In genomic region chr19:45340232-45340898, GRCh38 we compare ENCODE assay signal across 8 cellular contexts. TPM values are rescaled to one million over a fixed set of nuclear protein-coding genes. Genes with fewer than 3 reads are reported as not detected.
A peak's percentile ranks its signal among the peaks of the same experiment; 100 is the strongest.
DNase-seq lines count a peak whose midpoint lies in the region; ATAC-seq, FAIRE-seq and TF ChIP-seq lines count a peak whose summit lies in the region.

TSS of gene KLC3 (plus strand) at chr19:45340750. CDS start at chr19:45345542, 4,792 bp downstream.

- H3K27me3 ChIP-seq in Peyer's patch (peaks cover 3 to 7% of the 10 kb centered on the region in 2 donors), K562 (ENCODE audit: control insufficient read depth in 2 of 2, insufficient read depth in 2 of 2, low read length in 2 of 2) (peaks cover 8 to 13% of the 10 kb centered on the region in 2 experiments; a peak in 3 of 5 replicates), lower lobe of right lung (ENCODE audit: low read depth) (peaks cover 24% of the 10 kb centered on the region), upper lobe of left lung (peaks cover 0 to 9% (median 8%) of the 10 kb centered on the region in 4 donors)

- TF ChIP-seq EP300 in K562 (IDR thresholded peaks at IDR 0.05; ENCODE audit: low read length) (no peak), upper lobe of left lung (IDR thresholded peaks at IDR 0.05) (no peak)

- peak within 1 kb of the TSS in 3 of 4 donors; percentile 26 to 43 (median 40) for H3K4me3 ChIP-seq in Peyer's patch
- peak within 1 kb of the TSS; percentile 42 for H3K4me3 ChIP-seq in K562
- peak within 1 kb of the TSS; percentile 45 for H3K4me3 ChIP-seq in lower lobe of right lung
- H3K4me3 ChIP-seq in upper lobe of left lung = peak within 1 kb of the TSS in 3 of 4 donors; percentile 45 to 54 (median 52)

- H3K4me1 ChIP-seq in Peyer's patch = peaks cover 0 to 9% (median 4%) of the 10 kb centered on the region in 4 donors
- H3K4me1 ChIP-seq in K562 (replicated peaks in 1 of 2; ENCODE audit: control insufficient read depth in 2 of 2, insufficient read depth in 2 of 2, low read length in 2 of 2) = peaks cover 7 to 37% of the 10 kb centered on the region in 2 experiments; a peak in 4 of 5 replicates
- H3K4me1 ChIP-seq in lower lobe of right lung = peaks cover 5% of the 10 kb centered on the region
- H3K4me1 ChIP-seq in upper lobe of left lung = peaks cover 8 to 16% (median 12%) of the 10 kb centered on the region in 4 donors

- peak; percentile 84 for ATAC-seq in K562
- ATAC-seq in lower lobe of right lung = peak; percentile 85 to 91
- ATAC-seq in upper lobe of left lung (ENCODE audit: low FRiP score in 2 of 2) = peak; percentile 38 to 54
- no peak for ATAC-seq in GM21529 (IDR thresholded peaks at IDR 0.05; ENCODE audit: unreplicated experiment)

- WGBS in K562 (ENCODE audit: insufficient coverage, low coverage, missing lambda C conversion rate) = 6% methylated on average over 38 of the region's 50 CpGs
- 53 to 59% methylated on average over 8 to 10 of the region's 50 CpGs for WGBS in upper lobe of left lung, 2 donors

- no peak for FAIRE-seq in K562 (lab: Jason Lieb, UNC)

- no peaks in the 10 kb centered on the region for H4K20me1 ChIP-seq in K562 (replicated peaks; ENCODE audit: control insufficient read depth, insufficient read depth, low read length)

- H3K9ac ChIP-seq in K562 (ENCODE audit: insufficient read depth in 1 of 2, low read depth in 2 of 2, low read length in 2 of 2) = peak within 1 kb of the TSS in 1 of 2 experiments; percentile 66; a peak in 3 of 4 replicates

- no peak within 1 kb of the TSS for H3K27ac ChIP-seq in Peyer's patch
- no peak within 1 kb of the TSS for H3K27ac ChIP-seq in K562 (ENCODE audit: extremely low read depth, low read depth, low read length)
- H3K27ac ChIP-seq in lower lobe of right lung = no peak within 1 kb of the TSS
- no peak within 1 kb of the TSS for H3K27ac ChIP-seq in upper lobe of left lung

- TF ChIP-seq CTCF in Peyer's patch (IDR thresholded peaks at IDR 0.05) (no peak), K562 (IDR thresholded peaks at IDR 0.05 in 2 of 3, conservative IDR thresholded peaks at IDR 0.05 in 1 of 3; ENCODE audit: insufficient read depth in 2 of 3, low read depth in 1 of 3, low read length in 3 of 3) (no peak), lower lobe of right lung (IDR thresholded peaks at IDR 0.05) (no peak), upper lobe of left lung (IDR thresholded peaks at IDR 0.05) (no peak)

- BruUV-seq in K562 (replicated peaks; lab: Mats Ljungman, UMichigan) = no TSS peak

- DNase-seq in GM19240 (ENCODE audit: insufficient read length, low spot score) (peak; percentile 43), Peyer's patch (peak in 2 of 3 donors; percentile 54 to 76), K562 (ENCODE audit: extremely low read depth in 1 of 4, low spot score in 3 of 4) (peak; percentile 71 to 96 (median 92)), lower lobe of right lung (peak; percentile 59), upper lobe of left lung (peak; percentile 60 to 92), NCI-H1694 (lab: John Stamatoyannopoulos, UW) (no peak), A172 (ENCODE audit: low spot score) (no peak)

- H3K9me1 ChIP-seq in K562 (ENCODE audit: control insufficient read depth, insufficient read depth, low read length) = no peaks in the 10 kb centered on the region

- intact Hi-C loops in K562 (cut with micrococcal nuclease) (no loop called here), lower lobe of right lung (cut with DNase I) (no loop called here)

- no peaks in the 10 kb centered on the region for H3K79me2 ChIP-seq in K562 (ENCODE audit: control insufficient read depth, insufficient read depth, low read length)

- POLR2A ChIA-PET in K562 (lab: Yijun Ruan, JAX) = interaction anchor here (1.4 kb wide), 1 partner anchor 139 kb away, joined by 3 read pairs; no protein-coding TSS in a partner anchor

- peak within 1 kb of the TSS; percentile 69 for H3K4me2 ChIP-seq in K562 (ENCODE audit: insufficient read depth, low read length)

- H2AFZ ChIP-seq in K562 (ENCODE audit: low read depth, low read length) = peak within 1 kb of the TSS; percentile 56

- in situ Hi-C loops in K562 (cut with MboI) = no loop called here

- CTCF ChIA-PET in K562 (lab: Yijun Ruan, JAX; ENCODE audit: low intra/inter-chr PET ratio) = interaction anchor here (0.7 kb wide), 1 partner anchor 260 kb away, joined by 4 read pairs; no protein-coding TSS in a partner anchor

- TF ChIP-seq POLR2A in Peyer's patch (IDR thresholded peaks at IDR 0.05) (no peak), K562 (conservative IDR thresholded peaks at IDR 0.05) (no peak), upper lobe of left lung (IDR thresholded peaks at IDR 0.05) (no peak)

- no peak for TF ChIP-seq RAD21 in K562 (CRISPR knock-in tag; conservative IDR thresholded peaks at IDR 0.05 in 1 of 2, IDR thresholded peaks at IDR 0.05 in 1 of 2)

- no peaks in the 10 kb centered on the region for H3K9me3 ChIP-seq in Peyer's patch
- no peaks in the 10 kb centered on the region for H3K9me3 ChIP-seq in K562 (replicated peaks; ENCODE audit: control insufficient read depth, insufficient read depth, low read depth, low read length)
- no peaks in the 10 kb centered on the region for H3K9me3 ChIP-seq in lower lobe of right lung
- no peaks in the 10 kb centered on the region for H3K9me3 ChIP-seq in upper lobe of left lung

- H3K36me3 ChIP-seq in Peyer's patch = no peaks in the 10 kb centered on the region
- H3K36me3 ChIP-seq in K562 (ENCODE audit: control insufficient read depth, insufficient read depth, low read length) = no peaks in the 10 kb centered on the region
- no peaks in the 10 kb centered on the region for H3K36me3 ChIP-seq in lower lobe of right lung
- no peaks in the 10 kb centered on the region for H3K36me3 ChIP-seq in upper lobe of left lung

TF ChIP-seq in K562, 482 proteins besides CTCF, POLR2A, EP300 and RAD21 (continues in another document):
- TF ChIP-seq BHLHE40 (IDR thresholded peaks at IDR 0.05; ENCODE audit: low read length) = peak; percentile 76
- TF ChIP-seq KLF13 (tag; IDR thresholded peaks at IDR 0.05; ENCODE audit: borderline replicate concordance, low read depth) = peak; percentile 36; the same call in 1 of the 2 replicates
- 0 out of 2 replicates have a peak, but pooled peaks have one; percentile 45 for TF ChIP-seq GATA2 (CRISPR knock-in tag; IDR thresholded peaks at IDR 0.05)
- TF ChIP-seq RBM15 (IDR thresholded peaks at IDR 0.05; ENCODE audit: insufficient read depth, low read length) = no peak
- TF ChIP-seq SRSF3 (IDR thresholded peaks at IDR 0.05; ENCODE audit: insufficient read depth, low read length) = no peak
- TF ChIP-seq FOXP4 (CRISPR knock-in tag; IDR thresholded peaks at IDR 0.05; ENCODE audit: borderline replicate concordance) = no peak
- no peak for TF ChIP-seq NBN (IDR thresholded peaks at IDR 0.05; ENCODE audit: low read depth)
- no peak for TF ChIP-seq BRD4 (IDR thresholded peaks at IDR 0.05)
- TF ChIP-seq SRSF1 (IDR thresholded peaks at IDR 0.05; ENCODE audit: low read depth, low read length) = no peak
- no peak for TF ChIP-seq PPARD (CRISPR knock-in tag; IDR thresholded peaks at IDR 0.05)
- TF ChIP-seq SAFB (IDR thresholded peaks at IDR 0.05; ENCODE audit: borderline replicate concordance, low read depth, low read length) = peak; percentile 46; the same call in 1 of the 2 replicates
- TF ChIP-seq MEF2D (tag; conservative IDR thresholded peaks at IDR 0.05; ENCODE audit: low read depth) = no peak
- no peak for TF ChIP-seq THRAP3 (IDR thresholded peaks at IDR 0.05; ENCODE audit: borderline replicate concordance)
- peak in 2 of 3 experiments; percentile 5 to 14 for TF ChIP-seq YY1 (IDR thresholded peaks at IDR 0.05; ENCODE audit: borderline replicate concordance in 1 of 3, control insufficient read depth in 1 of 3, extremely low read depth in 1 of 3, insufficient read depth in 3 of 3, insufficient read length in 1 of 3, insufficient replicate concordance in 2 of 3, low read depth in 1 of 3, low read length in 2 of 3)
- peak; percentile 73 for TF ChIP-seq BCOR (IDR thresholded peaks at IDR 0.05)

RNA-seq across cellular contexts. Expression of gene KLC3, which starts in this region (rescaled TPM):
- total RNA-seq in Peyer's patch (not detected), K562 (2014; rRNA removed) (1.2 and 1.3 TPM in 2 replicates), K562 (2014; rRNA removed; fragmentation: Illumina TruSeq; extraction: Trizol) (0.22 TPM in 1 of 2 replicates, not detected in the other), K562 (2015; rRNA removed; fragmentation: Illumina TruSeq; extraction: Trizol) (0.19 TPM in 1 of 2 replicates, not detected in the other), K562 (2021) (0.56 and 0.71 TPM in 2 replicates), lower lobe of right lung (1.4 TPM), upper lobe of left lung (1 to 10 TPM; 2.4 to 9.5 (median 3.9) TPM)
- total RNA-seq in K562 (2011; cell fraction: chromatin; rRNA removed; ENCODE audit: low replicate concordance) = 0.86 and 1.9 TPM in 2 replicates
- 1.3 and 1.6 TPM in 2 replicates for total RNA-seq in K562 (2011; cell fraction: nucleolus; rRNA removed)
- 1.5 and 1.6 TPM in 2 replicates for total RNA-seq in K562 (2011; cell fraction: nucleoplasm; rRNA removed)
- polyA plus RNA-seq in K562 (2011; rRNA removed) (0.60 and 0.95 TPM in 2 replicates), K562 (2014; fragmentation: Illumina TruSeq; extraction: Trizol) (0.21 and 0.43 TPM in 2 replicates), K562 (2014; fragmentation: Nextera tagmentation; extraction: Ambion mirVana) (under 1 TPM in 1 of 2 experiments, not detected in 1; 0.03 TPM), K562 (2014; rRNA removed) (0.58 and 0.90 TPM in 2 replicates)
- polyA plus RNA-seq in K562 (2011; cell fraction: cytosol; rRNA removed) = 0.80 and 1.6 TPM in 2 replicates
- 1.0 and 2.1 TPM in 2 replicates for polyA plus RNA-seq in K562 (2011; cell fraction: nucleus; rRNA removed)
- polyA plus RNA-seq in K562 (2012) = 0.55 and 0.86 TPM in 2 replicates
- polyA minus RNA-seq in K562 (2011; rRNA and poly(A)+ RNA removed) = 0.15 and 0.35 TPM in 2 replicates
- 1.0 TPM in 1 of 2 replicates, not detected in the other for polyA minus RNA-seq in K562 (2011; cell fraction: cytosol; rRNA and poly(A)+ RNA removed)
- polyA minus RNA-seq in K562 (2011; cell fraction: nucleus; rRNA and poly(A)+ RNA removed) = 0.22 TPM in 1 of 2 replicates, not detected in the other
- total RNA-seq in A172 (2014; rRNA removed; shearing (Covaris generic)) = not detected in 2 replicates

Comparison
In these comparisons a context has a peak if more than half of its experiments do, and no peak if none do; other contexts are left out.
1. Peak in DNase-seq and H3K4me3 ChIP-seq in Peyer's patch; RNA of the gene not detected or under 1 TPM.
2. DNase-seq: peak in GM19240 (single experiment), K562 (4 of 4), lower lobe of right lung (single experiment) and upper lobe of left lung (2 of 2); none in NCI-H1694 (single experiment) and A172 (single experiment).
3. Peak in every context shown above with its lines, with median percentiles within 50 percentile points of each other: H3K4me3 ChIP-seq.